12 cellular contexts compared by ENCODE assay signal in genomic region chr7:79876769-79877362, GRCh38.
A peak's percentile ranks its signal among the peaks of the same experiment; 100 is the strongest.
DNase-seq lines count a peak whose midpoint lies in the region; ATAC-seq and TF ChIP-seq lines count a peak whose summit lies in the region.
"Had no signal": no experiment of that assay in that cellular context is flagged by ENCODE, and none has a peak within 500 bp of the region (broad histone marks: within the 10 kb centered on the region; RNA-seq: fewer than 3 reads in every experiment).

No MANE protein-coding gene starts in this region.

- H3K9me3 Mint-ChIP-seq in CD8-positive, alpha-beta T cell = no peaks in the 10 kb centered on the region

- no peak overlapping the region for H3K4me3 Mint-ChIP-seq in CD8-positive, alpha-beta T cell

- H3K4me3 ChIP-seq in CD8-positive, alpha-beta T cell (ENCODE audit: low read depth, low read length) = no peak overlapping the region
- H3K4me3 ChIP-seq: upper lobe of left lung had no signal

- H3K27ac Mint-ChIP-seq in CD8-positive, alpha-beta T cell = no peak overlapping the region

- H3K36me3 ChIP-seq in CD8-positive, alpha-beta T cell (ENCODE audit: insufficient read depth, low read length) = no peaks in the 10 kb centered on the region
- H3K36me3 ChIP-seq: upper lobe of left lung had no signal

- CTCF ChIA-PET in CD8-positive, alpha-beta T cell (lab: Charles Lee) = no interaction called here

- no peak overlapping the region for H3K27ac ChIP-seq in CD8-positive, alpha-beta T cell (ENCODE audit: low read depth, low read length)
- H3K27ac ChIP-seq: KMS-11, upper lobe of left lung had no signal

- DNase-seq in EL = peak; percentile 96
- peak; percentile 98 for DNase-seq in M059J (ENCODE audit: low read depth)
- DNase-seq in astrocyte of the hippocampus (ENCODE audit: low read depth, low spot score) = peak; percentile 72
- DNase-seq in non-pigmented ciliary epithelial cell (ENCODE audit: low read depth) = peak; percentile 90
- no peak for DNase-seq in CD8-positive, alpha-beta T cell
- DNase-seq in stimulated activated CD4-positive, alpha-beta T cell treated with anti-CD3 and anti-CD28 coated beads, Interleukin-1b, Interleukin-23, amount 100 ng/mL, for 48 hours = no peak
- DNase-seq in activated CD8-positive, alpha-beta memory T cell treated with anti-CD3 and anti-CD28 coated beads, Interleukin-2, amount 50 U/mL, for 48 hours = no peak
- DNase-seq: activated CD4-positive, alpha-beta T cell treated with anti-CD3 and anti-CD28 coated beads for 4 hours; activated effector memory CD4-positive, alpha-beta T cell treated with anti-CD3 and anti-CD28 coated beads, Interleukin-2, amount 50 U/mL, for 16 hours; retina; upper lobe of left lung had no signal

- intact Hi-C loops in CD8-positive, alpha-beta T cell (cut with DNase I, micrococcal nuclease) = no loop called here

- no peaks in the 10 kb centered on the region for H3K4me1 ChIP-seq in CD8-positive, alpha-beta T cell (ENCODE audit: insufficient read depth, low read length)
- H3K4me1 ChIP-seq: upper lobe of left lung had no signal

- ATAC-seq in CD8-positive, alpha-beta T cell = no peak

- H3K36me3 Mint-ChIP-seq in CD8-positive, alpha-beta T cell = no peaks in the 10 kb centered on the region

- TF ChIP-seq CTCF in CD8-positive, alpha-beta T cell (IDR thresholded peaks at IDR 0.05) = no peak

- no peaks in the 10 kb centered on the region for H3K27me3 ChIP-seq in CD8-positive, alpha-beta T cell (ENCODE audit: insufficient read depth, low read length)
- H3K27me3 ChIP-seq: upper lobe of left lung had no signal

- POLR2A ChIA-PET in CD8-positive, alpha-beta T cell (lab: Charles Lee) = no interaction called here

- H3K27me3 Mint-ChIP-seq in CD8-positive, alpha-beta T cell (ENCODE audit: low read depth) = no peaks in the 10 kb centered on the region

- no peaks in the 10 kb centered on the region for H3K9me3 ChIP-seq in CD8-positive, alpha-beta T cell (ENCODE audit: low read length)
- H3K9me3 ChIP-seq: upper lobe of left lung had no signal

- H3K4me1 Mint-ChIP-seq in CD8-positive, alpha-beta T cell (ENCODE audit: low read depth) = no peaks in the 10 kb centered on the region

Comparison
In these comparisons a context has a peak if more than half of its experiments do, and no peak if none do; other contexts are left out.
1. DNase-seq: peak in EL (single experiment), M059J (single experiment), astrocyte of the hippocampus (single experiment) and non-pigmented ciliary epithelial cell (single experiment); none in CD8-positive, alpha-beta T cell (0 of 7), stimulated activated CD4-positive, alpha-beta T cell treated with anti-CD3 and anti-CD28 coated beads, Interleukin-1b, Interleukin-23, amount 100 ng/mL, for 48 hours (single experiment) and activated CD8-positive, alpha-beta memory T cell treated with anti-CD3 and anti-CD28 coated beads, Interleukin-2, amount 50 U/mL, for 48 hours (single experiment).